Comparison of ENCODE assay signal across 18 cellular contexts in the genomic region with DNA sequence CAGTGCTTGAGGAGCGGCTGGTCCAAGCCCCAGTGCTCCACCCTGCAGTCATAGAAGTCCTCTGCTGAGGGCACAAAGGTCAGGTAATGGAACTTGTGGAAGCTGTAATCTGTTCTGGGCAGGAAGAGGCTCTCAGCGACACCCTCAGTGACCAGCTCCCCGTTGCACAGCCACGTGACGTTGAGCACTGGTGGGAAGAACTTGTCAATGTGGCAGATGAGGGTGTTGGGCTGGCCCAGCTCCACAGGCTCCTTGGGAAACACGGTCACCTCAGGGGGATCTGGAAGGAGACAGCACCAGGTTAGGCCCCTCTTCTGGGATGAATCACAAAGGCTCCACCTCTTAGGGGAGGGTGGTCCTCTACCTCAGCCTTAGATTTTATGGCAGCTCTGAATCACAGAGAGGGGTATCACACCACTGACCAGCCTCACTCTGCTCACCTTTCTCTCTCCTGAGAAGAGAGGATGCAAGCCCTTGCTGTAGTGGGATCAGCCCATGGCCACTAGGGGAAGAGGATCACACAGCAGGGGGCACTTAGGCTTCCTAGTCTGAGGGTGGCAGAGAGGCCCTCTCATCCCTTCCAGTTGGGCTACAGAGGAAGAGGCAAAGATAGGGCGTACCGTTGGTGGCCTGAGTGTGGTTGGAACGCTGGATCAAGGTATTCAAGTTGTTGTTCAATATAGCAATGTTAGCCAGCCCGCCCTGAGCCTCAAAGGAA. TPM values are rescaled to one million over a fixed set of nuclear protein-coding genes. Genes with fewer than 3 reads are reported as not detected.
"Had no signal": no experiment of that assay in that cellular context is flagged by ENCODE, and none has a peak within 500 bp of the region (broad histone marks: within the 10 kb centered on the region; RNA-seq: fewer than 3 reads in every experiment).

No MANE protein-coding gene starts in this region.

- ATAC-seq: foreskin keratinocyte, heart left ventricle, mucosa of descending colon, natural killer cell, sciatic nerve had no signal

- H3K4me3 Mint-ChIP-seq: activated naive CD4-positive, alpha-beta T cell treated with anti-CD3 and anti-CD28 coated beads, Interleukin-2, amount 10 ng/mL, durations not matched to agents 7 days and 5 days; natural killer cell; type B pancreatic cell had no signal

- H3K27ac ChIP-seq: adrenal gland, foreskin keratinocyte, heart left ventricle, suprapubic skin had no signal

- H3K27ac Mint-ChIP-seq: activated naive CD4-positive, alpha-beta T cell treated with anti-CD3 and anti-CD28 coated beads, Interleukin-2, amount 10 ng/mL, durations not matched to agents 7 days and 5 days; natural killer cell; type B pancreatic cell had no signal

- H3K36me3 Mint-ChIP-seq: type B pancreatic cell had no signal

- DNase-seq: activated naive CD4-positive, alpha-beta T cell treated with anti-CD3 and anti-CD28 coated beads, Interleukin-2, amount 10 ng/mL, durations not matched to agents 7 days and 5 days; adrenal gland; central memory CD4-positive, alpha-beta T cell; dermis blood vessel endothelial cell; foreskin keratinocyte; heart left ventricle; mammary epithelial cell; mucosa of descending colon; natural killer cell; nucleus accumbens; spleen; stimulated activated CD4-positive, alpha-beta T cell treated with anti-CD3 and anti-CD28 coated beads, Interleukin-1b, Interleukin-23, amount 100 ng/mL, for 48 hours; stimulated activated naive CD4-positive, alpha-beta T cell treated with Interleukin-2 at 50 U/mL for 16 hours; SW 1271; T-helper 9 cell had no signal

- H3K36me3 ChIP-seq: adrenal gland had no signal

- H3K9me3 Mint-ChIP-seq: activated naive CD4-positive, alpha-beta T cell treated with anti-CD3 and anti-CD28 coated beads, Interleukin-2, amount 10 ng/mL, durations not matched to agents 7 days and 5 days; natural killer cell; type B pancreatic cell had no signal

- H3K9me3 ChIP-seq: adrenal gland, heart left ventricle, mucosa of descending colon, suprapubic skin had no signal

- H3K4me1 ChIP-seq: foreskin keratinocyte, suprapubic skin had no signal

- H3K27me3 ChIP-seq: adrenal gland, heart left ventricle, spleen, suprapubic skin had no signal

- H3K4me3 ChIP-seq: adrenal gland, mucosa of descending colon, suprapubic skin had no signal

RNA-seq across cellular contexts. Expression of a gene that starts 6.6 kb away (rescaled TPM):
- polyA plus RNA-seq: foreskin keratinocyte had no signal

RNA-seq across cellular contexts. Expression of a gene that starts 59.8 kb away (rescaled TPM):
- total RNA-seq: dermis blood vessel endothelial cell, foreskin keratinocyte had no signal
- polyA plus RNA-seq: foreskin keratinocyte had no signal
